ENCODE assay signal across 8 cellular contexts in the genomic region with DNA sequence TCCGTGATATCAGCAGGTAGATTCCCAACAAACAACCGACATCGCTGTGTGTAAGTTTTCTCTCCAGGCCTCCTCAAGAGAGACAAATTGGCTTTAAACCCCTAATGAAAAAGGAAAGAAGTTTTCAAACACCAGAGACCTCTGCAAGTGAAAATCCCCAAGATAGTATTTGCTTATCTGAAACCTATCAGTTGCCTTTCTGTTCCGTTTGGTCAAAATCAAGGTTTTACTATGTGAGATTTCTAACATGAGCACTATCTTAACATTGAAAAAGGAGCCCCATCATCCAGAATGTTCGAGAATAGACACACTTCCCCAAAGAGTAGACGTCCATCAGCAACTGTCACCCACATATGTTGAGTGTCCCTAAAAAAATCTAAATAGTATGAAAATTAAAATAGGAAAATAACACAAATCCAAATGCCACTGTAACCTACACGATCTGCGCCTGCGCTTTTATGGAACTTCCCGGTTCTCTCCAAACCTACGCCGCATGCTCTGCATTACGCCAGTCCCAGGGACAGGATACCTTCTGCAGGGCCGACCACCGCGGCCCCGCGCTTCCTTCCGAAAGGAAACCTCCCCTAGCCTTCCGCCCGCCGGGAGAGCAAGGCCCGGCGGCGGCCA. TPM values are rescaled to one million over a fixed set of nuclear protein-coding genes. Genes with fewer than 3 reads are reported as not detected.
DNase-seq lines count a peak whose midpoint lies in the region; ATAC-seq, FAIRE-seq and TF ChIP-seq lines count a peak whose summit lies in the region.

No MANE protein-coding gene starts in this region.

- POLR2A ChIA-PET in A549 (lab: Yijun Ruan, JAX), result no interaction called here

- CTCF ChIA-PET in A549 (lab: Yijun Ruan, JAX), result interaction anchor here (1.5 kb wide), 1 partner anchor 10 kb away, joined by 5 read pairs; no protein-coding TSS in a partner anchor

- peak overlapping the region; percentile 88 for H3K4me2 ChIP-seq in A549

- under 1% methylated on average over 13 of the region's 25 CpGs for WGBS in A549 (ENCODE audit: missing lambda C conversion rate)
- WGBS in HUES64, result under 1% methylated on average over 25 of the region's 25 CpGs

- H3K36me3 ChIP-seq in HUES64 (ENCODE audit: insufficient read depth, low read length), result peaks cover 52% of the 10 kb centered on the region
- no peaks in the 10 kb centered on the region for H3K36me3 ChIP-seq in mucosa of stomach (ENCODE audit: control insufficient read depth, insufficient read depth, low read length)

- H3K27ac ChIP-seq in A549 (peak overlapping the region; percentile 98 to 99), HUES64 (ENCODE audit: low read depth, low read length) (no peak overlapping the region), caudate nucleus (ENCODE audit: low read depth, low read length) (peak overlapping the region; percentile 70)

- DNase-seq in A549 (ENCODE audit: low read depth in 1 of 2, low spot score in 1 of 2) (no peak), caudate nucleus (lab: John Stamatoyannopoulos, UW) (peak in 2 of 61 donors; percentile 51 to 68), GM19239 (ENCODE audit: insufficient read length, low spot score) (no peak), DMS153 treated with DMSO at 0.1 percent for 48 hours (lab: John Stamatoyannopoulos, UW; ENCODE audit: unreplicated experiment) (no peak), NCI-H1436 treated with DMSO at 0.1 percent for 48 hours (lab: John Stamatoyannopoulos, UW) (no peak), RPMI8226 (no peak)

- no peak for TF ChIP-seq EP300 in A549 (IDR thresholded peaks at IDR 0.05)

- H3K4me1 ChIP-seq in A549 (peaks cover 37% of the 10 kb centered on the region), HUES64 (ENCODE audit: insufficient read depth, low read length) (peaks cover 10% of the 10 kb centered on the region; the same call in 1 of the 2 replicates), mucosa of stomach (ENCODE audit: control insufficient read depth, insufficient read depth, low read length) (no peaks in the 10 kb centered on the region)

- no peak for TF ChIP-seq CTCF in A549 (IDR thresholded peaks at IDR 0.05)

- H3K27me3 ChIP-seq in HUES64 (ENCODE audit: insufficient read depth, low read length), result no peaks in the 10 kb centered on the region
- H3K27me3 ChIP-seq in mucosa of stomach (ENCODE audit: control insufficient read depth, insufficient read depth, low read length), result no peaks in the 10 kb centered on the region

- H3K9me3 ChIP-seq in A549 (no peaks in the 10 kb centered on the region), HUES64 (ENCODE audit: insufficient read depth, low read depth, low read length) (no peaks in the 10 kb centered on the region), mucosa of stomach (ENCODE audit: control insufficient read depth, low read length) (no peaks in the 10 kb centered on the region)

- H3K4me3 ChIP-seq in A549, result peak overlapping the region; percentile 90
- peak overlapping the region; percentile 93 for H3K4me3 ChIP-seq in HUES64 (ENCODE audit: low read length)
- H3K4me3 ChIP-seq in mucosa of stomach (ENCODE audit: low read length), result peak overlapping the region; percentile 64

- H3K9ac ChIP-seq in HUES64 (ENCODE audit: low read depth, low read length) (peak overlapping the region; percentile 99), mucosa of stomach (ENCODE audit: low read length) (peak overlapping the region; percentile 100)

- no peak for ATAC-seq in A549

- TF ChIP-seq RAD21 in A549 (conservative IDR thresholded peaks at IDR 0.05 in 1 of 2, IDR thresholded peaks at IDR 0.05 in 1 of 2), result no peak

- no peak for TF ChIP-seq POLR2A in A549 (IDR thresholded peaks at IDR 0.05; ENCODE audit: low read length)

- no peak for FAIRE-seq in A549 (lab: Jason Lieb, UNC)
- no peak for FAIRE-seq in GM19239 (lab: Jason Lieb, UNC)

TF ChIP-seq in A549, 52 proteins besides CTCF, POLR2A, EP300 and RAD21:
- TF ChIP-seq HEYL (CRISPR knock-in tag; IDR thresholded peaks at IDR 0.05), result no peak
- no peak for TF ChIP-seq HOXA7 (CRISPR knock-in tag; IDR thresholded peaks at IDR 0.05)
- no peak for TF ChIP-seq EHMT2 (IDR thresholded peaks at IDR 0.05; ENCODE audit: low read depth)
- no peak for TF ChIP-seq MAZ (IDR thresholded peaks at IDR 0.05; ENCODE audit: borderline replicate concordance, low read depth, low read length)
- TF ChIP-seq BHLHE40 (IDR thresholded peaks at IDR 0.05; ENCODE audit: low read depth, low read length), result no peak
- TF ChIP-seq, protein P1, sequence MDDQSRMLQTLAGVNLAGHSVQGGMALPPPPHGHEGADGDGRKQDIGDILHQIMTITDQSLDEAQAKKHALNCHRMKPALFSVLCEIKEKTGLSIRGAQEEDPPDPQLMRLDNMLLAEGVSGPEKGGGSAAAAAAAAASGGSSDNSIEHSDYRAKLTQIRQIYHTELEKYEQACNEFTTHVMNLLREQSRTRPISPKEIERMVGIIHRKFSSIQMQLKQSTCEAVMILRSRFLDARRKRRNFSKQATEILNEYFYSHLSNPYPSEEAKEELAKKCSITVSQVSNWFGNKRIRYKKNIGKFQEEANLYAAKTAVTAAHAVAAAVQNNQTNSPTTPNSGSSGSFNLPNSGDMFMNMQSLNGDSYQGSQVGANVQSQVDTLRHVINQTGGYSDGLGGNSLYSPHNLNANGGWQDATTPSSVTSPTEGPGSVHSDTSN (IDR thresholded peaks at IDR 0.05), result no peak
- no peak for TF ChIP-seq KDM5A (IDR thresholded peaks at IDR 0.05)
- no peak for TF ChIP-seq MAFK (IDR thresholded peaks at IDR 0.05; ENCODE audit: partially characterized antibody)

RNA-seq across cellular contexts. Expression of a gene that starts 1.4 kb away (rescaled TPM):
- polyA plus RNA-seq in A549 (2011; rRNA removed) (99.6 and 151 TPM in 2 replicates), A549 (2017; fragmentation: RNase III; extraction: RNeasy Plus Mini Kit Qiagen cat#74134 plus additional on column Dnase treatment) (327 to 363 TPM (median 332 TPM) in 3 replicates)
- 63.4 and 70.1 TPM in 2 replicates for polyA plus RNA-seq in A549 (2012; cell fraction: cytosol; rRNA removed)
- polyA plus RNA-seq in A549 (2012; cell fraction: nucleus; rRNA removed), result 176 and 221 TPM in 2 replicates
- 36.4 and 43.9 TPM in 2 replicates for polyA minus RNA-seq in A549 (2011; rRNA and poly(A)+ RNA removed)
- polyA plus RNA-seq in HUES64 (2013, experiment 1 of 2), result 262 TPM
- polyA plus RNA-seq in HUES64 (2013, experiment 2 of 2), result 260 TPM
